In genomic region chr5:163504091-163504931, GRCh38 we compare ENCODE assay signal across 8 cellular contexts. TPM values are rescaled to one million over a fixed set of nuclear protein-coding genes. Genes with fewer than 3 reads are reported as not detected.
DNase-seq lines count a peak whose midpoint lies in the region; ATAC-seq, FAIRE-seq and TF ChIP-seq lines count a peak whose summit lies in the region.

No MANE protein-coding gene starts in this region.

- BruUV-seq in K562 (replicated peaks; lab: Mats Ljungman, UMichigan), result no TSS peak

- H3K4me1 ChIP-seq in K562 (replicated peaks in 1 of 2; ENCODE audit: control insufficient read depth in 2 of 2, insufficient read depth in 2 of 2, low read length in 2 of 2) (peaks cover 5 to 7% of the 10 kb centered on the region in 2 experiments; a peak in 3 of 5 replicates), iPS-18a (ENCODE audit: control insufficient read depth, low read depth, low read length) (peaks cover 20% of the 10 kb centered on the region), sigmoid colon (peaks cover 0 to 49% (median 35%) of the 10 kb centered on the region in 4 donors)

- TF ChIP-seq POLR2A in K562 (conservative IDR thresholded peaks at IDR 0.05), result no peak
- no peak for TF ChIP-seq POLR2A in sigmoid colon (IDR thresholded peaks at IDR 0.05)

- H3K4me2 ChIP-seq in K562 (ENCODE audit: insufficient read depth, low read length), result peak overlapping the region; percentile 88

- CTCF ChIA-PET in K562 (lab: Yijun Ruan, JAX; ENCODE audit: low intra/inter-chr PET ratio), result no interaction called here

- WGBS in K562 (ENCODE audit: insufficient coverage, low coverage, missing lambda C conversion rate), result under 1% methylated on average over 26 of the region's 26 CpGs
- 0 to 1% methylated on average over 26 of the region's 26 CpGs for WGBS in sigmoid colon, 2 donors

- H3K9me3 ChIP-seq in K562 (replicated peaks; ENCODE audit: control insufficient read depth, insufficient read depth, low read depth, low read length) (no peaks in the 10 kb centered on the region), iPS-18a (ENCODE audit: control insufficient read depth, low read depth, low read length) (no peaks in the 10 kb centered on the region), sigmoid colon (no peaks in the 10 kb centered on the region)

- no peaks in the 10 kb centered on the region for H3K27me3 ChIP-seq in K562 (ENCODE audit: control insufficient read depth in 2 of 2, insufficient read depth in 2 of 2, low read length in 2 of 2)
- no peaks in the 10 kb centered on the region for H3K27me3 ChIP-seq in iPS-18a (ENCODE audit: control insufficient read depth, insufficient read depth, low read length)
- H3K27me3 ChIP-seq in sigmoid colon, result no peaks in the 10 kb centered on the region

- peaks cover 56% of the 10 kb centered on the region for H3K79me2 ChIP-seq in K562 (ENCODE audit: control insufficient read depth, insufficient read depth, low read length)

- DNase-seq in AG09309 (ENCODE audit: low read depth), result no peak
- DNase-seq in HCEC 1CT, result peak; percentile 46
- peak; percentile 22 to 56 (median 38) for DNase-seq in K562 (ENCODE audit: extremely low read depth in 1 of 4, low spot score in 3 of 4)
- peak; percentile 76 for DNase-seq in sigmoid colon
- no peak for DNase-seq in NCI-H187 treated with DMSO at 0.1 percent for 48 hours (lab: John Stamatoyannopoulos, UW)

- H2AFZ ChIP-seq in K562 (ENCODE audit: low read depth, low read length), result peak overlapping the region; percentile 91

- 0 out of 2 replicates have a peak, but pooled peaks cover 3% of the 10 kb centered on the region for H4K20me1 ChIP-seq in K562 (replicated peaks; ENCODE audit: control insufficient read depth, insufficient read depth, low read length)

- H3K9ac ChIP-seq in K562 (ENCODE audit: insufficient read depth in 1 of 2, low read depth in 2 of 2, low read length in 2 of 2), result peak overlapping the region; percentile 85 to 89
- peak overlapping the region; percentile 96 for H3K9ac ChIP-seq in iPS-18a (ENCODE audit: low read length)

- H3K4me3 ChIP-seq in AG09309 (ENCODE audit: control insufficient read depth, low read depth, low read length), result peak overlapping the region; percentile 76
- H3K4me3 ChIP-seq in K562, result peak overlapping the region; percentile 65
- H3K4me3 ChIP-seq in iPS-18a (ENCODE audit: low read length), result peak overlapping the region; percentile 85
- peak overlapping the region; percentile 63 to 94 (median 74) for H3K4me3 ChIP-seq in sigmoid colon

- ATAC-seq in SK-N-SH treated with all-trans-retinoic acid at 6 μM for 48 hours, result peak; percentile 44
- peak; percentile 37 for ATAC-seq in K562
- ATAC-seq in HG03520 (IDR thresholded peaks at IDR 0.05; ENCODE audit: unreplicated experiment), result no peak

- in situ Hi-C loops in K562 (cut with MboI), result loop anchor here (25.0 kb wide), 1 partner anchor 858 kb away; no protein-coding TSS in a partner anchor

- TF ChIP-seq EP300 in K562 (IDR thresholded peaks at IDR 0.05; ENCODE audit: low read length) (0 out of 2 replicates have a peak, but pooled peaks have one; percentile 3), sigmoid colon (IDR thresholded peaks at IDR 0.05) (no peak)

- H3K27ac ChIP-seq in K562 (ENCODE audit: extremely low read depth, low read depth, low read length) (peak overlapping the region; percentile 87), iPS-18a (ENCODE audit: low read length) (peak overlapping the region; percentile 91), sigmoid colon (peak overlapping the region; percentile 89 to 98 (median 95))

- no peak for TF ChIP-seq RAD21 in K562 (CRISPR knock-in tag; conservative IDR thresholded peaks at IDR 0.05 in 1 of 2, IDR thresholded peaks at IDR 0.05 in 1 of 2)

- no peak for FAIRE-seq in K562 (lab: Jason Lieb, UNC)

- no peaks in the 10 kb centered on the region for H3K9me1 ChIP-seq in K562 (ENCODE audit: control insufficient read depth, insufficient read depth, low read length)

- H3K36me3 ChIP-seq in K562 (ENCODE audit: control insufficient read depth, insufficient read depth, low read length) (no peaks in the 10 kb centered on the region), iPS-18a (ENCODE audit: control insufficient read depth, low read depth, low read length) (no peaks in the 10 kb centered on the region), sigmoid colon (no peaks in the 10 kb centered on the region)

- TF ChIP-seq CTCF in AG09309 (IDR thresholded peaks at IDR 0.05; ENCODE audit: control insufficient read depth, insufficient read depth, low read depth, low read length, missing control alignments), result no peak
- TF ChIP-seq CTCF in K562 (IDR thresholded peaks at IDR 0.05 in 2 of 3, conservative IDR thresholded peaks at IDR 0.05 in 1 of 3; ENCODE audit: insufficient read depth in 2 of 3, low read depth in 1 of 3, low read length in 3 of 3), result no peak
- TF ChIP-seq CTCF in sigmoid colon (IDR thresholded peaks at IDR 0.05), result no peak

- POLR2A ChIA-PET in K562 (lab: Yijun Ruan, JAX), result interaction anchor here (0.8 to 4.7 kb wide), 6 partner anchors 13 to 160 kb away, joined by 3 to 44 read pairs (median 4); partner anchors contain the start of genes CCNG1, HMMR and NUDCD2

- intact Hi-C loops in K562 (cut with micrococcal nuclease) (no loop called here), sigmoid colon (cut with DNase I) (loop anchor here (2.0 kb wide), 1 partner anchor 68 kb away; the partner anchor contains the start of gene CCNG1)

TF ChIP-seq in K562, 482 proteins besides CTCF, POLR2A, EP300 and RAD21 (continues in another document):
- no peak for TF ChIP-seq SREBF2 (CRISPR knock-in tag; IDR thresholded peaks at IDR 0.05)
- no peak for TF ChIP-seq SMAD3 (CRISPR knock-in tag; conservative IDR thresholded peaks at IDR 0.05)

RNA-seq across cellular contexts. Expression of gene MAT2B, which starts 1.1 kb away (rescaled TPM):
- total RNA-seq in K562 (2011; cell fraction: chromatin; rRNA removed; ENCODE audit: low replicate concordance), result 14.7 and 30.8 TPM in 2 replicates
- 7.8 and 10.1 TPM in 2 replicates for total RNA-seq in K562 (2011; cell fraction: nucleolus; rRNA removed)
- 20.1 and 30.2 TPM in 2 replicates for total RNA-seq in K562 (2011; cell fraction: nucleoplasm; rRNA removed)
- 32.0 and 37.8 TPM in 2 replicates for total RNA-seq in K562 (2014; rRNA removed)
- 51.0 and 59.0 TPM in 2 replicates for total RNA-seq in K562 (2014; rRNA removed; fragmentation: Illumina TruSeq; extraction: Trizol)
- 34.3 and 39.7 TPM in 2 replicates for total RNA-seq in K562 (2015; rRNA removed; fragmentation: Illumina TruSeq; extraction: Trizol)
- 43.0 and 43.6 TPM in 2 replicates for total RNA-seq in K562 (2021)
- polyA plus RNA-seq in K562 (2011; rRNA removed), result 40.3 and 40.8 TPM in 2 replicates
- 11.1 and 19.7 TPM in 2 replicates for polyA plus RNA-seq in K562 (2011; cell fraction: cytosol; rRNA removed)
- polyA plus RNA-seq in K562 (2011; cell fraction: nucleus; rRNA removed), result 10.6 and 15.7 TPM in 2 replicates
- 34.4 and 49.6 TPM in 2 replicates for polyA plus RNA-seq in K562 (2012)
- polyA plus RNA-seq in K562 (2014; fragmentation: Illumina TruSeq; extraction: Trizol), result 50.5 and 51.9 TPM in 2 replicates
- polyA plus RNA-seq in K562 (2014; fragmentation: Nextera tagmentation; extraction: Ambion mirVana), result 10 to 100 TPM; 47.1 to 57.7 TPM
- 39.0 and 39.2 TPM in 2 replicates for polyA plus RNA-seq in K562 (2014; rRNA removed)
- 29.5 and 36.6 TPM in 2 replicates for polyA minus RNA-seq in K562 (2011; rRNA and poly(A)+ RNA removed)
- 13.2 and 14.2 TPM in 2 replicates for polyA minus RNA-seq in K562 (2011; cell fraction: cytosol; rRNA and poly(A)+ RNA removed)
- 7.1 and 12.0 TPM in 2 replicates for polyA minus RNA-seq in K562 (2011; cell fraction: nucleus; rRNA and poly(A)+ RNA removed)
- total RNA-seq in sigmoid colon, result 10 to 100 TPM; 41.5 to 90.3 (median 67.4) TPM
- 100 to 1,000 TPM in 1 of 3 donors, 10 to 100 TPM in 2; 66.0 to 100 (median 80.5) TPM for polyA plus RNA-seq in sigmoid colon

RNA-seq across cellular contexts. Expression of gene HMMR, which starts 43.9 kb away (rescaled TPM):
- 19.9 and 66.6 TPM in 2 replicates for total RNA-seq in K562 (2011; cell fraction: chromatin; rRNA removed; ENCODE audit: low replicate concordance)
- total RNA-seq in K562 (2011; cell fraction: nucleolus; rRNA removed), result 9.0 and 11.3 TPM in 2 replicates
- total RNA-seq in K562 (2011; cell fraction: nucleoplasm; rRNA removed), result 24.3 and 29.8 TPM in 2 replicates
- total RNA-seq in K562 (2014; rRNA removed) (69.9 and 90.8 TPM in 2 replicates), K562 (2014; rRNA removed; fragmentation: Illumina TruSeq; extraction: Trizol) (133 and 155 TPM in 2 replicates), K562 (2015; rRNA removed; fragmentation: Illumina TruSeq; extraction: Trizol) (102 and 107 TPM in 2 replicates), K562 (2021) (73.8 and 74.9 TPM in 2 replicates), sigmoid colon (1 to 10 TPM in 2 of 4 donors, not detected in 2; 1.1 to 3.0 TPM)
- polyA plus RNA-seq in K562 (2011; rRNA removed) (54.0 and 90.8 TPM in 2 replicates), K562 (2014; fragmentation: Illumina TruSeq; extraction: Trizol) (90.0 and 123 TPM in 2 replicates), K562 (2014; fragmentation: Nextera tagmentation; extraction: Ambion mirVana) (10 to 100 TPM; 81.7 to 86.0 TPM), K562 (2014; rRNA removed) (71.5 and 81.0 TPM in 2 replicates), sigmoid colon (10 to 100 TPM in 1 of 3 donors, 1 to 10 TPM in 2; 1.2 to 18.1 (median 4.4) TPM)
- polyA plus RNA-seq in K562 (2011; cell fraction: cytosol; rRNA removed), result 8.2 and 22.0 TPM in 2 replicates
- polyA plus RNA-seq in K562 (2011; cell fraction: nucleus; rRNA removed), result 13.8 and 18.3 TPM in 2 replicates
- 63.8 and 71.3 TPM in 2 replicates for polyA plus RNA-seq in K562 (2012)
- polyA minus RNA-seq in K562 (2011; rRNA and poly(A)+ RNA removed), result 83.0 and 83.6 TPM in 2 replicates
- polyA minus RNA-seq in K562 (2011; cell fraction: cytosol; rRNA and poly(A)+ RNA removed), result 30.4 and 37.2 TPM in 2 replicates
- polyA minus RNA-seq in K562 (2011; cell fraction: nucleus; rRNA and poly(A)+ RNA removed), result 14.5 and 29.0 TPM in 2 replicates

RNA-seq across cellular contexts. Expression of gene NUDCD2, which starts 44.4 kb away (rescaled TPM):
- 18.1 and 50.6 TPM in 2 replicates for total RNA-seq in K562 (2011; cell fraction: chromatin; rRNA removed; ENCODE audit: low replicate concordance)
- total RNA-seq in K562 (2011; cell fraction: nucleolus; rRNA removed), result 20.3 and 22.2 TPM in 2 replicates
- total RNA-seq in K562 (2011; cell fraction: nucleoplasm; rRNA removed), result 44.2 and 69.5 TPM in 2 replicates
- total RNA-seq in K562 (2014; rRNA removed), result 25.9 and 43.5 TPM in 2 replicates
- total RNA-seq in K562 (2014; rRNA removed; fragmentation: Illumina TruSeq; extraction: Trizol), result 35.5 and 37.3 TPM in 2 replicates
- total RNA-seq in K562 (2015; rRNA removed; fragmentation: Illumina TruSeq; extraction: Trizol), result 52.0 and 52.3 TPM in 2 replicates
- 64.9 and 76.9 TPM in 2 replicates for total RNA-seq in K562 (2021)
- 44.1 and 51.8 TPM in 2 replicates for polyA plus RNA-seq in K562 (2011; rRNA removed)
- 5.7 and 14.6 TPM in 2 replicates for polyA plus RNA-seq in K562 (2011; cell fraction: cytosol; rRNA removed)
- polyA plus RNA-seq in K562 (2011; cell fraction: nucleus; rRNA removed), result 17.8 and 23.6 TPM in 2 replicates
- polyA plus RNA-seq in K562 (2012), result 34.9 and 46.6 TPM in 2 replicates
- polyA plus RNA-seq in K562 (2014; fragmentation: Illumina TruSeq; extraction: Trizol), result 32.5 and 50.4 TPM in 2 replicates
- polyA plus RNA-seq in K562 (2014; fragmentation: Nextera tagmentation; extraction: Ambion mirVana), result 10 to 100 TPM; 14.6 to 22.5 TPM
- polyA plus RNA-seq in K562 (2014; rRNA removed), result 29.1 and 38.4 TPM in 2 replicates
- polyA minus RNA-seq in K562 (2011; rRNA and poly(A)+ RNA removed), result 22.7 and 29.5 TPM in 2 replicates
- 8.8 and 13.9 TPM in 2 replicates for polyA minus RNA-seq in K562 (2011; cell fraction: cytosol; rRNA and poly(A)+ RNA removed)
- polyA minus RNA-seq in K562 (2011; cell fraction: nucleus; rRNA and poly(A)+ RNA removed), result 19.5 and 47.7 TPM in 2 replicates
- 10 to 100 TPM in 2 of 4 donors, 1 to 10 TPM in 2; 3.3 to 13.2 (median 8.1) TPM for total RNA-seq in sigmoid colon
- polyA plus RNA-seq in sigmoid colon, result 10 to 100 TPM in 1 of 3 donors, 1 to 10 TPM in 2; 8.2 to 11.8 (median 8.4) TPM

Comparison
In these comparisons a context has a peak if more than half of its experiments do, and no peak if none do; other contexts are left out.
1. DNase-seq: peak in HCEC 1CT (single experiment), K562 (4 of 4) and sigmoid colon (single experiment); none in AG09309 (single experiment) and NCI-H187 treated with DMSO at 0.1 percent for 48 hours (single experiment).
2. Peak in every context shown above with its lines, with median percentiles within 50 percentile points of each other: H3K4me3 ChIP-seq and H3K27ac ChIP-seq.